In the genomic region with DNA sequence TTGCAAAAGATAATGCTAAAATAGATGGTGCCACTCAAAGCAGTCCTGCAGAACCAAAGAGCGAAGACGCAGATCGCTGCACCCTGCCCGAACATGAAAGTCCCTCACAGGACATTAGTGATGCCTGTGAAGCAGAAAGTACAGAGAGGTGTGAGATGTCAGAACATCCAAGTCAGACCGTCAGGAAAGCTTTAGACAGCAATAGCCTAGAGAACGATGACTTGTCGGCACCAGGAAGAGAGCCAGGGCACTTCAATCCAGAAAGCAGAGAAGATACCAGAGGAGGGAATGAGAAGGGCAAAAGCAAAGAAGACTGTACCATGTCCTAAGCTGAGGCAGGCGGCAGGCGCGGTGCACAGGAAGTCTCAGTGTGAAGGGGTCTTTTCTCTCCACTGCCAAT, we compare ENCODE assay signal across 2 cellular contexts.
TF ChIP-seq lines count a peak whose summit lies in the region.

No MANE protein-coding gene starts in this region.

TF ChIP-seq in HepG2, 621 proteins besides CTCF, POLR2A, EP300 and RAD21:
- no peak for TF ChIP-seq SAP130 (CRISPR knock-in tag; IDR thresholded peaks at IDR 0.05; ENCODE audit: low read depth)
- no peak for TF ChIP-seq CBX2 (IDR thresholded peaks at IDR 0.05; ENCODE audit: low read depth, low read length)
- no peak for TF ChIP-seq CBX2 (CRISPR knock-in tag; IDR thresholded peaks at IDR 0.05; ENCODE audit: low read depth)
- TF ChIP-seq HES4 (CRISPR knock-in tag; IDR thresholded peaks at IDR 0.05; ENCODE audit: borderline replicate concordance): no peak
- no peak for TF ChIP-seq ZFP90 (CRISPR knock-in tag; IDR thresholded peaks at IDR 0.05; ENCODE audit: borderline replicate concordance)
- no peak for TF ChIP-seq MYC (CRISPR knock-in tag; IDR thresholded peaks at IDR 0.05; ENCODE audit: borderline replicate concordance)
- TF ChIP-seq, protein P1, sequence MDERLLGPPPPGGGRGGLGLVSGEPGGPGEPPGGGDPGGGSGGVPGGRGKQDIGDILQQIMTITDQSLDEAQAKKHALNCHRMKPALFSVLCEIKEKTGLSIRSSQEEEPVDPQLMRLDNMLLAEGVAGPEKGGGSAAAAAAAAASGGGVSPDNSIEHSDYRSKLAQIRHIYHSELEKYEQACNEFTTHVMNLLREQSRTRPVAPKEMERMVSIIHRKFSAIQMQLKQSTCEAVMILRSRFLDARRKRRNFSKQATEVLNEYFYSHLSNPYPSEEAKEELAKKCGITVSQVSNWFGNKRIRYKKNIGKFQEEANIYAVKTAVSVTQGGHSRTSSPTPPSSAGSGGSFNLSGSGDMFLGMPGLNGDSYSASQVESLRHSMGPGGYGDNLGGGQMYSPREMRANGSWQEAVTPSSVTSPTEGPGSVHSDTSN (CRISPR knock-in tag; IDR thresholded peaks at IDR 0.05): no peak

TF ChIP-seq in IMR-90, 13 proteins besides CTCF, POLR2A, EP300 and RAD21:
- TF ChIP-seq RFX5 (IDR thresholded peaks at IDR 0.05; ENCODE audit: low read depth, low read length): no peak
- TF ChIP-seq, protein P2, sequence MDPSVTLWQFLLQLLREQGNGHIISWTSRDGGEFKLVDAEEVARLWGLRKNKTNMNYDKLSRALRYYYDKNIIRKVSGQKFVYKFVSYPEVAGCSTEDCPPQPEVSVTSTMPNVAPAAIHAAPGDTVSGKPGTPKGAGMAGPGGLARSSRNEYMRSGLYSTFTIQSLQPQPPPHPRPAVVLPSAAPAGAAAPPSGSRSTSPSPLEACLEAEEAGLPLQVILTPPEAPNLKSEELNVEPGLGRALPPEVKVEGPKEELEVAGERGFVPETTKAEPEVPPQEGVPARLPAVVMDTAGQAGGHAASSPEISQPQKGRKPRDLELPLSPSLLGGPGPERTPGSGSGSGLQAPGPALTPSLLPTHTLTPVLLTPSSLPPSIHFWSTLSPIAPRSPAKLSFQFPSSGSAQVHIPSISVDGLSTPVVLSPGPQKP (IDR thresholded peaks at IDR 0.05; ENCODE audit: borderline replicate concordance, low read depth, low read length): no peak
- no peak for TF ChIP-seq MAZ (IDR thresholded peaks at IDR 0.05; ENCODE audit: borderline replicate concordance, low read depth, low read length)
- TF ChIP-seq CHD1 (IDR thresholded peaks at IDR 0.05; ENCODE audit: low read depth, low read length): no peak
- TF ChIP-seq MAFK (IDR thresholded peaks at IDR 0.05; ENCODE audit: low read depth, low read length): no peak
- TF ChIP-seq SMC3 (IDR thresholded peaks at IDR 0.05; ENCODE audit: low read depth, low read length): no peak
- no peak for TF ChIP-seq BHLHE40 (IDR thresholded peaks at IDR 0.05; ENCODE audit: low read depth, low read length)
- no peak for TF ChIP-seq NFE2L2 (IDR thresholded peaks at IDR 0.05; ENCODE audit: low read depth, low read length)
- TF ChIP-seq, protein P3, sequence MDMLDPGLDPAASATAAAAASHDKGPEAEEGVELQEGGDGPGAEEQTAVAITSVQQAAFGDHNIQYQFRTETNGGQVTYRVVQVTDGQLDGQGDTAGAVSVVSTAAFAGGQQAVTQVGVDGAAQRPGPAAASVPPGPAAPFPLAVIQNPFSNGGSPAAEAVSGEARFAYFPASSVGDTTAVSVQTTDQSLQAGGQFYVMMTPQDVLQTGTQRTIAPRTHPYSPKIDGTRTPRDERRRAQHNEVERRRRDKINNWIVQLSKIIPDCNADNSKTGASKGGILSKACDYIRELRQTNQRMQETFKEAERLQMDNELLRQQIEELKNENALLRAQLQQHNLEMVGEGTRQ (IDR thresholded peaks at IDR 0.05; ENCODE audit: low read depth, low read length): no peak
- TF ChIP-seq MXI1 (IDR thresholded peaks at IDR 0.05; ENCODE audit: borderline replicate concordance, low read depth, low read length): no peak
- no peak for TF ChIP-seq FOS (IDR thresholded peaks at IDR 0.05; ENCODE audit: low read depth, low read length)
- no peak for TF ChIP-seq RCOR1 (IDR thresholded peaks at IDR 0.05; ENCODE audit: insufficient replicate concordance, low read length)
